ENCODE assay signal across 31 cellular contexts in genomic region chr13:71699342-71699741, GRCh38.
"Had no signal": no experiment of that assay in that cellular context is flagged by ENCODE, and none has a peak within 500 bp of the region (broad histone marks: within the 10 kb centered on the region; RNA-seq: fewer than 3 reads in every experiment).

No MANE protein-coding gene starts in this region.

- H3K27me3 Mint-ChIP-seq: activated CD8-positive, alpha-beta T cell treated with anti-CD3 and anti-CD28 coated beads for 36 hours; activated naive CD8-positive, alpha-beta T cell; activated T-helper 17 cell treated with anti-CD3 and anti-CD28 coated beads, Interleukin-2, amount 50 U/mL, for 72 hours; central memory CD8-positive, alpha-beta T cell; effector memory CD8-positive, alpha-beta T cell had no signal

- H3K4me1 Mint-ChIP-seq: activated T-helper 17 cell treated with anti-CD3 and anti-CD28 coated beads, Interleukin-2, amount 50 U/mL, for 72 hours; central memory CD8-positive, alpha-beta T cell had no signal

- DNase-seq: activated CD4-positive, alpha-beta T cell treated with anti-CD3 and anti-CD28 coated beads for 1 hour; activated CD4-positive, alpha-beta T cell treated with anti-CD3 and anti-CD28 coated beads for 4 hours; activated CD4-positive, alpha-beta T cell treated with anti-CD3 and anti-CD28 coated beads, Interleukin-2, amount 50 U/mL, for 1 hour; activated CD4-positive, alpha-beta T cell treated with anti-CD3 and anti-CD28 coated beads, Interleukin-2, amount 50 U/mL, for 48 hours; activated CD4-positive, CD25-positive, alpha-beta regulatory T cell; activated CD8-positive, alpha-beta memory T cell treated with anti-CD3 and anti-CD28 coated beads for 24 hours; activated CD8-positive, alpha-beta T cell treated with anti-CD3 and anti-CD28 coated beads for 36 hours; activated effector memory CD4-positive, alpha-beta T cell treated with Interleukin-2 at 50 U/mL for 16 hours; activated gamma-delta T cell treated with Interleukin-2 at 50 U/mL for 16 hours; activated naive CD4-positive, alpha-beta T cell treated with anti-CD3 and anti-CD28 coated beads, Interleukin-2, amount 50 U/mL, for 16 hours; activated naive CD4-positive, alpha-beta T cell treated with Interleukin-2 at 50 U/mL for 16 hours; activated T-cell treated with anti-CD3 and anti-CD28 coated beads, Interleukin-2, amount 50 U/mL, for 4 hours; amniotic stem cell; anterior cingulate cortex; brain microvascular endothelial cell; cortex of kidney; dermis blood vessel endothelial cell; effector CD4-positive, alpha-beta T cell; effector memory CD8-positive, alpha-beta T cell; erythroblast; foreskin keratinocyte; gastrocnemius medialis; glutamatergic neuron; heart left ventricle; T-helper 2 cell had no signal

- FAIRE-seq: astrocyte, bronchial epithelial cell had no signal

- H3K4me3 ChIP-seq: esophagus muscularis mucosa, gastrocnemius medialis, heart left ventricle had no signal

- ATAC-seq: activated CD8-positive, alpha-beta T cell treated with anti-CD3 and anti-CD28 coated beads for 36 hours; activated T-cell treated with anti-CD3 and anti-CD28 coated beads, Interleukin-2, amount 50 U/mL, for 4 hours; activated T-helper 17 cell treated with anti-CD3 and anti-CD28 coated beads, Interleukin-2, amount 50 U/mL, for 72 hours; effector memory CD8-positive, alpha-beta T cell; foreskin keratinocyte; gastrocnemius medialis; heart left ventricle had no signal

- H3K36me3 ChIP-seq: brain microvascular endothelial cell, esophagus muscularis mucosa, gastrocnemius medialis, heart left ventricle had no signal

- H3K36me3 Mint-ChIP-seq: activated naive CD8-positive, alpha-beta T cell had no signal

- H3K27ac Mint-ChIP-seq: activated CD8-positive, alpha-beta T cell treated with anti-CD3 and anti-CD28 coated beads for 36 hours; activated naive CD8-positive, alpha-beta T cell; activated T-helper 17 cell treated with anti-CD3 and anti-CD28 coated beads, Interleukin-2, amount 50 U/mL, for 72 hours; effector memory CD8-positive, alpha-beta T cell had no signal

- H3K27ac ChIP-seq: brain microvascular endothelial cell, esophagus muscularis mucosa, foreskin keratinocyte, gastrocnemius medialis, heart left ventricle had no signal

- H3K27me3 ChIP-seq: brain microvascular endothelial cell, esophagus muscularis mucosa, foreskin keratinocyte, gastrocnemius medialis, heart left ventricle had no signal

- H3K9me3 Mint-ChIP-seq: activated CD8-positive, alpha-beta T cell treated with anti-CD3 and anti-CD28 coated beads for 36 hours; activated T-cell treated with anti-CD3 and anti-CD28 coated beads, Interleukin-2, amount 50 U/mL, for 4 hours had no signal

- H3K4me3 Mint-ChIP-seq: activated CD8-positive, alpha-beta T cell treated with anti-CD3 and anti-CD28 coated beads for 36 hours; activated naive CD8-positive, alpha-beta T cell; activated T-cell treated with anti-CD3 and anti-CD28 coated beads, Interleukin-2, amount 50 U/mL, for 4 hours; activated T-helper 17 cell treated with anti-CD3 and anti-CD28 coated beads, Interleukin-2, amount 50 U/mL, for 72 hours; central memory CD8-positive, alpha-beta T cell; effector memory CD8-positive, alpha-beta T cell had no signal

- H3K9me3 ChIP-seq: esophagus muscularis mucosa, gastrocnemius medialis, heart left ventricle had no signal

- H3K4me1 ChIP-seq: esophagus muscularis mucosa, foreskin keratinocyte, gastrocnemius medialis, heart left ventricle had no signal
